ENCODE assay signal across 18 cellular contexts in genomic region chr2:143545059-143545458, GRCh38.
DNase-seq lines count a peak whose midpoint lies in the region; ATAC-seq and TF ChIP-seq lines count a peak whose summit lies in the region.
"Had no signal": no experiment of that assay in that cellular context is flagged by ENCODE, and none has a peak within 500 bp of the region (broad histone marks: within the 10 kb centered on the region; RNA-seq: fewer than 3 reads in every experiment).

No MANE protein-coding gene starts in this region.

- H3K4me1 Mint-ChIP-seq in activated naive CD8-positive, alpha-beta T cell treated with anti-CD3 and anti-CD28 coated beads for 36 hours = peaks cover 29% of the 10 kb centered on the region
- H3K4me1 Mint-ChIP-seq in naive thymus-derived CD8-positive, alpha-beta T cell = peaks cover 24 to 49% (median 40%) of the 10 kb centered on the region in 4 donors

- H3K36me3 Mint-ChIP-seq in activated naive CD8-positive, alpha-beta T cell treated with anti-CD3 and anti-CD28 coated beads for 36 hours = peaks cover 34% of the 10 kb centered on the region
- peaks cover 6 to 50% (median 37%) of the 10 kb centered on the region in 3 donors for H3K36me3 Mint-ChIP-seq in naive thymus-derived CD8-positive, alpha-beta T cell

- H3K27ac Mint-ChIP-seq in activated naive CD8-positive, alpha-beta T cell treated with anti-CD3 and anti-CD28 coated beads for 36 hours = peak overlapping the region; percentile 36
- H3K27ac Mint-ChIP-seq in naive thymus-derived CD8-positive, alpha-beta T cell = peak overlapping the region in 8 of 10 donors; percentile 7 to 88 (median 46)

- H3K9me3 ChIP-seq in left ventricle myocardium inferior (replicated peaks) (peaks cover 4% of the 10 kb centered on the region), right cardiac atrium (ENCODE audit: control insufficient read depth, low read length) (no peaks in the 10 kb centered on the region), mucosa of descending colon (no peaks in the 10 kb centered on the region)
- H3K9me3 ChIP-seq: Caco-2, pancreas, stomach had no signal

- H3K27me3 ChIP-seq in left ventricle myocardium inferior (ENCODE audit: low read depth) = no peaks in the 10 kb centered on the region
- no peaks in the 10 kb centered on the region for H3K27me3 ChIP-seq in right cardiac atrium (ENCODE audit: control insufficient read depth, insufficient read depth)
- H3K27me3 ChIP-seq: foreskin keratinocyte, pancreas, stomach had no signal

- WGBS in right cardiac atrium = 94% methylated on average over 2 of the region's 2 CpGs

- intact Hi-C loops in left ventricle myocardium inferior (cut with micrococcal nuclease) = no loop called here
- intact Hi-C loops in right cardiac atrium (cut with DNase I) = no loop called here
- intact Hi-C loops in mucosa of descending colon (cut with DNase I, micrococcal nuclease) = no loop called here

- H3K27ac ChIP-seq in left ventricle myocardium inferior (replicated peaks) (peak overlapping the region; percentile 31), right cardiac atrium (ENCODE audit: low read length) (no peak overlapping the region)
- H3K27ac ChIP-seq: foreskin keratinocyte, pancreas had no signal

- H3K36me3 ChIP-seq in left ventricle myocardium inferior (no peaks in the 10 kb centered on the region), mucosa of descending colon (ENCODE audit: low read depth) (no peaks in the 10 kb centered on the region)
- H3K36me3 ChIP-seq: pancreas, stomach had no signal

- TF ChIP-seq CTCF in left ventricle myocardium inferior (IDR thresholded peaks at IDR 0.05; ENCODE audit: borderline replicate concordance) (no peak), GM20000 (IDR thresholded peaks at IDR 0.05; ENCODE audit: extremely low read depth, missing control alignments) (no peak), mucosa of descending colon (IDR thresholded peaks at IDR 0.05) (no peak)

- no peaks in the 10 kb centered on the region for H3K27me3 Mint-ChIP-seq in activated naive CD8-positive, alpha-beta T cell treated with anti-CD3 and anti-CD28 coated beads for 36 hours
- H3K27me3 Mint-ChIP-seq in naive thymus-derived CD8-positive, alpha-beta T cell = no peaks in the 10 kb centered on the region

- DNase-seq in left ventricle myocardium inferior (no peak), right cardiac atrium (no peak), GM20000 (ENCODE audit: low spot score) (no peak), iPS-NIHi7 (ENCODE audit: extremely low spot score) (no peak), mucosa of descending colon (no peak)
- no peak for DNase-seq in activated naive CD8-positive, alpha-beta T cell treated with anti-CD3 and anti-CD28 coated beads for 36 hours
- DNase-seq in naive thymus-derived CD8-positive, alpha-beta T cell = peak in 5 of 10 donors; percentile 13 to 54 (median 28)
- DNase-seq: Caco-2; cortex of kidney; foreskin keratinocyte; KBM-7; left colon; NCI-H2029; NCI-H446 treated with DMSO at 0.1 percent for 48 hours; NK-92 treated with Interleukin-12 subunit alpha and Interleukin-12 subunit beta, amount 100 ng/mL, for 24 hours; pancreas; stomach had no signal

- H3K4me3 ChIP-seq in left ventricle myocardium inferior (no peak overlapping the region), right cardiac atrium (ENCODE audit: low read length) (no peak overlapping the region), mucosa of descending colon (no peak overlapping the region)
- H3K4me3 ChIP-seq: pancreas, stomach had no signal

- H3K9me3 Mint-ChIP-seq in activated naive CD8-positive, alpha-beta T cell treated with anti-CD3 and anti-CD28 coated beads for 36 hours = peaks cover 8% of the 10 kb centered on the region
- H3K9me3 Mint-ChIP-seq in naive thymus-derived CD8-positive, alpha-beta T cell = peaks cover 0 to 14% (median 11%) of the 10 kb centered on the region in 9 donors

- H3K4me1 ChIP-seq in left ventricle myocardium inferior (no peaks in the 10 kb centered on the region), right cardiac atrium (ENCODE audit: control insufficient read depth, insufficient read depth, low read length) (no peaks in the 10 kb centered on the region), mucosa of descending colon (ENCODE audit: low read depth) (no peaks in the 10 kb centered on the region)
- H3K4me1 ChIP-seq: Caco-2, foreskin keratinocyte, pancreas, stomach had no signal

- no peak overlapping the region for H3K4me3 Mint-ChIP-seq in activated naive CD8-positive, alpha-beta T cell treated with anti-CD3 and anti-CD28 coated beads for 36 hours
- H3K4me3 Mint-ChIP-seq in naive thymus-derived CD8-positive, alpha-beta T cell = peak overlapping the region; percentile 8 to 84 (median 48)

- ATAC-seq in right cardiac atrium (no peak), GM19463 (IDR thresholded peaks at IDR 0.05; ENCODE audit: unreplicated experiment) (no peak), mucosa of descending colon (no peak)
- peak; percentile 93 to 97 for ATAC-seq in naive thymus-derived CD8-positive, alpha-beta T cell
- ATAC-seq: foreskin keratinocyte, left colon had no signal

- POLR2A ChIA-PET in naive thymus-derived CD8-positive, alpha-beta T cell (lab: Charles Lee) = interaction anchor here (0.6 kb wide), 1 partner anchor 389 kb away, joined by 3 read pairs; no protein-coding TSS in a partner anchor

Comparison
In these comparisons a context has a peak if more than half of its experiments do, and no peak if none do; other contexts are left out.
1. ATAC-seq: peak in naive thymus-derived CD8-positive, alpha-beta T cell (2 of 2); none in right cardiac atrium (0 of 2), GM19463 (single experiment) and mucosa of descending colon (single experiment).